Comparison of ENCODE assay signal across 1 cellular context in the genomic region with DNA sequence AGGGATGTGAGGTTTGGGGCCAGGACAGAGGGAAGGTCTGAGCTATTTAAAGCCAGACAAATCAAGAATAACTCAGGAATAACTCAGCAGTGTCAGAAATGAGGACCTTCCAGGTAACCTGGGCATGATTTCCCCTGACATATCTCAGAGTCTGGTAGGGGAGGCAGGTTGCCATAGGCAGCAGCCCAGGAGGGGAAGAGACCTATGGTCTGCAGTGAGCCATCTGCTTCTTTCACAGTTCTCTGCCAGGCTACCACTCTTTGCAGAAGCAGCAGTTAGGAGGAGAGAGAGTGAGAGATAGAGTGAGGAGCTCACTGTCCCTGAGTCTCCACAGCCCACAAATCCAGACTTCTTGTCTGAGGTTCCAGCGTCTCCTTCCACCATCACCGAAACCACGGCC.
TF ChIP-seq lines count a peak whose summit lies in the region.

No MANE protein-coding gene starts in this region.

TF ChIP-seq in GM23338, 12 proteins besides CTCF, POLR2A, EP300 and RAD21 (continued from another document):
- TF ChIP-seq ZNF331 (CRISPR knock-in tag; IDR thresholded peaks at IDR 0.05; ENCODE audit: low read depth) (no peak), ZNF462 (CRISPR knock-in tag; IDR thresholded peaks at IDR 0.05) (no peak)
